8 cellular contexts compared by ENCODE assay signal in genomic region chr9:95876595-95876994, GRCh38. TPM values are rescaled to one million over a fixed set of nuclear protein-coding genes. Genes with fewer than 3 reads are reported as not detected.
DNase-seq lines count a peak whose midpoint lies in the region; ATAC-seq, FAIRE-seq and TF ChIP-seq lines count a peak whose summit lies in the region.

No MANE protein-coding gene starts in this region.

- in situ Hi-C loops in ACHN (cut with HindIII; ENCODE audit: low pct_ligation_motif_present, low pct_unique_long_range_greater_than_20kb, low sequenced_read_pairs), result no loop called here

- peaks cover 15% of the 10 kb centered on the region; the same call in 2 of the 3 replicates for H3K4me1 Mint-ChIP-seq in GM23338

- H3K9me2 ChIP-seq in GM23338 (ENCODE audit: insufficient read depth) (no peaks in the 10 kb centered on the region), hepatocyte (replicated peaks; ENCODE audit: insufficient read depth) (no peaks in the 10 kb centered on the region)

- peaks cover 7% of the 10 kb centered on the region for H3K27me3 Mint-ChIP-seq in GM23338 (ENCODE audit: insufficient read depth, low read depth, poor library complexity)

- ATAC-seq in GM23338 (no peak), HG03159 (IDR thresholded peaks at IDR 0.05; ENCODE audit: unreplicated experiment) (no peak)

- H3K4me3 ChIP-seq in GM23338, result no peak overlapping the region
- no peak overlapping the region for H3K4me3 ChIP-seq in hepatocyte

- no peaks in the 10 kb centered on the region for H3K36me3 ChIP-seq in GM23338 (ENCODE audit: insufficient read depth)
- no peaks in the 10 kb centered on the region for H3K36me3 ChIP-seq in hepatocyte (replicated peaks; ENCODE audit: insufficient read depth, low read depth)

- WGBS in hepatocyte (ENCODE audit: low lambda C conversion rate, missing lambda C conversion rate), result 22% methylated on average over 3 of the region's 3 CpGs

- FAIRE-seq in frontal cortex (lab: Jason Lieb, UNC), result no peak

- no peak for TF ChIP-seq CTCF in GM23338 (conservative IDR thresholded peaks at IDR 0.05; ENCODE audit: low read depth in 2 of 2)
- no peak for TF ChIP-seq CTCF in hepatocyte (IDR thresholded peaks at IDR 0.05; ENCODE audit: poor library complexity)

- H4K20me1 ChIP-seq in GM23338 (replicated peaks; ENCODE audit: insufficient read depth) (no peaks in the 10 kb centered on the region; the same call in 1 of the 2 replicates), hepatocyte (ENCODE audit: insufficient read depth, poor library complexity, severe bottlenecking) (no peaks in the 10 kb centered on the region)

- 0 out of 2 replicates have a peak, but pooled peaks cover 9% of the 10 kb centered on the region for H3K4me1 ChIP-seq in GM23338 (ENCODE audit: insufficient read depth)
- H3K4me1 ChIP-seq in hepatocyte (ENCODE audit: insufficient read depth), result peaks cover 15% of the 10 kb centered on the region

- H3K9me3 ChIP-seq in hepatocyte (ENCODE audit: low read depth), result no peaks in the 10 kb centered on the region

- H3K9me3 Mint-ChIP-seq in GM23338, result no peaks in the 10 kb centered on the region

- H3K27ac Mint-ChIP-seq in GM23338, result peak overlapping the region; percentile 99

- H3F3A ChIP-seq in GM23338 (replicated peaks; ENCODE audit: low read depth), result no peaks in the 10 kb centered on the region

- no peak overlapping the region for H2AFZ ChIP-seq in GM23338
- peak overlapping the region; percentile 41 for H2AFZ ChIP-seq in hepatocyte

- H3K27ac ChIP-seq in GM23338 (ENCODE audit: low read depth), result peak overlapping the region; percentile 97
- no peak overlapping the region for H3K27ac ChIP-seq in hepatocyte
- H3K27ac ChIP-seq in caudate nucleus (ENCODE audit: low read depth, low read length), result no peak overlapping the region

- peak; percentile 16 for DNase-seq in ACHN
- no peak for DNase-seq in GM23338 (ENCODE audit: low spot score)
- peak; percentile 79 for DNase-seq in RKO (ENCODE audit: low spot score)
- no peak for DNase-seq in hepatocyte (ENCODE audit: low spot score)
- no peak for DNase-seq in frontal cortex (ENCODE audit: low spot score in 2 of 2)
- DNase-seq in HuH-7.5 (ENCODE audit: low spot score), result no peak
- no peak for DNase-seq in caudate nucleus (lab: John Stamatoyannopoulos, UW)

- no peak overlapping the region for H3K4me2 ChIP-seq in GM23338
- H3K4me2 ChIP-seq in hepatocyte, result no peak overlapping the region

- no peak overlapping the region for H3K4me3 Mint-ChIP-seq in GM23338

- H3K27me3 ChIP-seq in GM23338 (ENCODE audit: insufficient read depth) (no peaks in the 10 kb centered on the region), hepatocyte (no peaks in the 10 kb centered on the region)

- peaks cover 8% of the 10 kb centered on the region; the same call in 1 of the 3 replicates for H3K36me3 Mint-ChIP-seq in GM23338 (ENCODE audit: low read depth)

- H3K79me2 ChIP-seq in GM23338 (replicated peaks; ENCODE audit: insufficient read depth) (peaks cover 19% of the 10 kb centered on the region), hepatocyte (peaks cover 49% of the 10 kb centered on the region)

TF ChIP-seq in GM23338, 12 proteins besides CTCF, POLR2A, EP300 and RAD21 (continues in another document):
- no peak for TF ChIP-seq ZNF114 (CRISPR knock-in tag; IDR thresholded peaks at IDR 0.05)
- no peak for TF ChIP-seq NANOG (IDR thresholded peaks at IDR 0.05; ENCODE audit: borderline replicate concordance)
- TF ChIP-seq CREB1 (CRISPR knock-in tag; IDR thresholded peaks at IDR 0.05; ENCODE audit: low read depth), result no peak
- TF ChIP-seq REST (IDR thresholded peaks at IDR 0.05; ENCODE audit: unreplicated experiment), result no peak
- no peak for TF ChIP-seq EZH2phosphoT487 (IDR thresholded peaks at IDR 0.05; ENCODE audit: unreplicated experiment)
- no peak for TF ChIP-seq ZNF331 (CRISPR knock-in tag; IDR thresholded peaks at IDR 0.05; ENCODE audit: low read depth)
- no peak for TF ChIP-seq STAT1 (IDR thresholded peaks at IDR 0.05; ENCODE audit: unreplicated experiment)
- no peak for TF ChIP-seq EZH2 (IDR thresholded peaks at IDR 0.05; ENCODE audit: low read depth, unreplicated experiment)
- TF ChIP-seq ETS1 (IDR thresholded peaks at IDR 0.05), result no peak
- TF ChIP-seq JUNB (IDR thresholded peaks at IDR 0.05; ENCODE audit: unreplicated experiment), result no peak
- TF ChIP-seq POLR2AphosphoS5 (IDR thresholded peaks at IDR 0.05; ENCODE audit: low read depth), result no peak

RNA-seq across cellular contexts. Expression of gene ERCC6L2, which starts 1.1 kb away (rescaled TPM):
- 69.5 and 80.6 TPM in 2 replicates for total RNA-seq in GM23338 (2014; rRNA removed; shearing (Covaris generic))
- polyA plus RNA-seq in GM23338 (2016; fragmentation: Nextera tagmentation; extraction: Ambion mirVana), result 31.4 and 33.5 TPM in 2 replicates
- 55.7 and 58.9 TPM in 2 replicates for total RNA-seq in hepatocyte
- 17.6 and 21.5 TPM in 2 replicates for polyA plus RNA-seq in hepatocyte
- total RNA-seq in frontal cortex, result 144 TPM

Comparison
In these comparisons a context has a peak if more than half of its experiments do, and no peak if none do; other contexts are left out.
1. DNase-seq: peak in ACHN (single experiment) and RKO (single experiment); none in GM23338 (single experiment), hepatocyte (single experiment), frontal cortex (0 of 2), HuH-7.5 (single experiment) and caudate nucleus (0 of 61).